Comparison of ENCODE assay signal across 14 cellular contexts in genomic region chr2:197312186-197312585, GRCh38. TPM values are rescaled to one million over a fixed set of nuclear protein-coding genes. Genes with fewer than 3 reads are reported as not detected.
DNase-seq lines count a peak whose midpoint lies in the region; ATAC-seq and TF ChIP-seq lines count a peak whose summit lies in the region.
"Had no signal": no experiment of that assay in that cellular context is flagged by ENCODE, and none has a peak within 500 bp of the region (broad histone marks: within the 10 kb centered on the region; RNA-seq: fewer than 3 reads in every experiment).

No MANE protein-coding gene starts in this region.

- no peak for TF ChIP-seq CTCF in type B pancreatic cell (conservative IDR thresholded peaks at IDR 0.05)
- no peak for TF ChIP-seq CTCF in transverse colon (IDR thresholded peaks at IDR 0.05)

- no peak for ATAC-seq in stimulated activated naive CD8-positive, alpha-beta T cell treated with anti-CD3 and anti-CD28 coated beads, Interleukin-15, Interleukin-2, amounts not matched to agents 100 U/mL and 50 U/mL, for 24 hours
- ATAC-seq in HG03521 (IDR thresholded peaks at IDR 0.05; ENCODE audit: unreplicated experiment) (no peak), GM19452 (IDR thresholded peaks at IDR 0.05; ENCODE audit: unreplicated experiment) (no peak)
- ATAC-seq: gastrocnemius medialis had no signal

- H3K36me3 ChIP-seq in transverse colon: no peaks in the 10 kb centered on the region
- H3K36me3 ChIP-seq: gastrocnemius medialis, left ventricle myocardium inferior had no signal

- no peaks in the 10 kb centered on the region for H3K27me3 Mint-ChIP-seq in stimulated activated naive CD8-positive, alpha-beta T cell treated with anti-CD3 and anti-CD28 coated beads, Interleukin-15, Interleukin-2, amounts not matched to agents 100 ng/mL and 50 ng/mL, for 24 hours
- H3K27me3 Mint-ChIP-seq in type B pancreatic cell: peaks cover 54% of the 10 kb centered on the region

- H3K4me3 ChIP-seq in transverse colon: no peak overlapping the region
- H3K4me3 ChIP-seq: gastrocnemius medialis, left ventricle myocardium inferior had no signal

- H3K4me1 ChIP-seq in transverse colon: peaks cover under 1 to 9% (median 6%) of the 10 kb centered on the region in 4 donors

- H3K27me3 ChIP-seq in transverse colon: no peaks in the 10 kb centered on the region
- H3K27me3 ChIP-seq: gastrocnemius medialis had no signal

- H3K9me3 Mint-ChIP-seq in stimulated activated naive CD8-positive, alpha-beta T cell treated with anti-CD3 and anti-CD28 coated beads, Interleukin-15, Interleukin-2, amounts not matched to agents 100 ng/mL and 50 ng/mL, for 24 hours: no peaks in the 10 kb centered on the region
- no peaks in the 10 kb centered on the region for H3K9me3 Mint-ChIP-seq in type B pancreatic cell

- peak overlapping the region; percentile 91 for H3K27ac Mint-ChIP-seq in stimulated activated naive CD8-positive, alpha-beta T cell treated with anti-CD3 and anti-CD28 coated beads, Interleukin-15, Interleukin-2, amounts not matched to agents 100 ng/mL and 50 ng/mL, for 24 hours
- no peak overlapping the region for H3K27ac Mint-ChIP-seq in type B pancreatic cell

- peaks cover 3% of the 10 kb centered on the region for H3K36me3 Mint-ChIP-seq in stimulated activated naive CD8-positive, alpha-beta T cell treated with anti-CD3 and anti-CD28 coated beads, Interleukin-15, Interleukin-2, amounts not matched to agents 100 ng/mL and 50 ng/mL, for 24 hours (ENCODE audit: low read depth)
- H3K36me3 Mint-ChIP-seq in type B pancreatic cell: no peaks in the 10 kb centered on the region

- intact Hi-C loops in transverse colon (cut with DNase I; ENCODE audit: low total_unique reads): no loop called here

- H3K27ac ChIP-seq in transverse colon: no peak overlapping the region
- H3K27ac ChIP-seq: gastrocnemius medialis, left ventricle myocardium inferior had no signal

- peaks cover 66% of the 10 kb centered on the region for H3K4me1 Mint-ChIP-seq in stimulated activated naive CD8-positive, alpha-beta T cell treated with anti-CD3 and anti-CD28 coated beads, Interleukin-15, Interleukin-2, amounts not matched to agents 100 ng/mL and 50 ng/mL, for 24 hours (ENCODE audit: low read depth)
- H3K4me1 Mint-ChIP-seq in type B pancreatic cell (ENCODE audit: unreplicated experiment): peaks cover 21% of the 10 kb centered on the region

- peak overlapping the region; percentile 86 for H3K4me3 Mint-ChIP-seq in stimulated activated naive CD8-positive, alpha-beta T cell treated with anti-CD3 and anti-CD28 coated beads, Interleukin-15, Interleukin-2, amounts not matched to agents 100 ng/mL and 50 ng/mL, for 24 hours
- peak overlapping the region; percentile 17 for H3K4me3 Mint-ChIP-seq in type B pancreatic cell

- DNase-seq in stimulated activated naive CD8-positive, alpha-beta T cell treated with anti-CD3 and anti-CD28 coated beads, Interleukin-15, Interleukin-2, amounts not matched to agents 100 U/mL and 50 U/mL, for 24 hours: no peak
- DNase-seq in SW480 (ENCODE audit: low spot score) (peak; percentile 25), foreskin melanocyte (peak; percentile 60), type B pancreatic cell (ENCODE audit: extremely low spot score, unreplicated experiment) (no peak), transverse colon (no peak)
- DNase-seq: amniotic stem cell, gastrocnemius medialis, KG1, left ventricle myocardium inferior, NCI-H1417 treated with DMSO at 0.1 percent for 48 hours, NCI-H226 had no signal

- H3K9me3 ChIP-seq in transverse colon: no peaks in the 10 kb centered on the region
- H3K9me3 ChIP-seq: gastrocnemius medialis, left ventricle myocardium inferior had no signal

- no peak for TF ChIP-seq EP300 in transverse colon (IDR thresholded peaks at IDR 0.05; ENCODE audit: low read depth)

- 90 to 91% methylated on average over 3 of the region's 3 CpGs for WGBS in transverse colon (ENCODE audit: low coverage in 1 of 2), 2 donors

- no peak for TF ChIP-seq POLR2A in transverse colon (IDR thresholded peaks at IDR 0.05)

- in situ Hi-C loops in transverse colon (cut with MboI; ENCODE audit: low pct_ligation_motif_present in 1 of 4, low pct_unique_long_range_greater_than_20kb in 1 of 4, low sequenced_read_pairs in 3 of 4): loop anchor here (5.0 to 25.0 kb wide), 6 partner anchors 120 to 200 kb away; no protein-coding TSS in a partner anchor

RNA-seq across cellular contexts. Expression of gene ANKRD44, which starts 1.6 kb away (rescaled TPM):
- 3.1 and 14.2 TPM in 2 replicates for total RNA-seq in type B pancreatic cell (ENCODE audit: low replicate concordance)
- total RNA-seq in transverse colon: 10 to 100 TPM; 13.9 to 46.8 (median 27.5) TPM

Comparison
In these comparisons a context has a peak if more than half of its experiments do, and no peak if none do; other contexts are left out.
1. DNase-seq: peak in SW480 (single experiment) and foreskin melanocyte (single experiment); none in stimulated activated naive CD8-positive, alpha-beta T cell treated with anti-CD3 and anti-CD28 coated beads, Interleukin-15, Interleukin-2, amounts not matched to agents 100 U/mL and 50 U/mL, for 24 hours (single experiment), type B pancreatic cell (single experiment) and transverse colon (single experiment).